14 cellular contexts compared by ENCODE assay signal in the genomic region with DNA sequence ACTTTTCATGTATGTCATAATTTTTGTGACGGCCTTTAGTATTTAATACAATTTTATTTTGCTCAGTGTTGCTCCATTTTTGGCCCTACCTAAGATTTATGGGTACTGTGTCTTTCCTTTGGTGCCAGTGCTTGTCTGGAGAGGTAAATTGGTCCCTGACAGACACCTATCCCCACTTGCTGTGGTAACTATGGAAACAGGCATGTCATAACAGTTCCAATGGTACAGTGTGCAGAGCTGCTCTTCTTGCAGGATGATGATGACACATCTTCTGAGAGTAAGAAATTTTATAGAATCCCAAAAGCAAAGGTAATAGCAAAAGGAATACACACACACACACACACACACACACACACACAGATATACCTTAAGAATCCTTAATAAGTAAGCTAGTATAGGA.
"Had no signal": no experiment of that assay in that cellular context is flagged by ENCODE, and none has a peak within 500 bp of the region (broad histone marks: within the 10 kb centered on the region; RNA-seq: fewer than 3 reads in every experiment).

No MANE protein-coding gene starts in this region.

- H3K4me1 ChIP-seq: thyroid gland had no signal

- H3K27me3 ChIP-seq: thyroid gland had no signal

- FAIRE-seq: urothelium cell line had no signal

- ATAC-seq: activated CD8-positive, alpha-beta memory T cell treated with anti-CD3 and anti-CD28 coated beads, Interleukin-2, amount 10 ng/mL, durations not matched to agents 7 days and 5 days; activated naive CD4-positive, alpha-beta T cell treated with anti-CD3 and anti-CD28 coated beads, Interleukin-2, amount 50 U/mL, for 72 hours; left colon; naive thymus-derived CD8-positive, alpha-beta T cell; right cardiac atrium; stimulated activated effector memory CD8-positive, alpha-beta T cell treated with anti-CD3 and anti-CD28 coated beads, Interleukin-12 subunit alpha, Interleukin-12 subunit beta, amount 100 ng/mL, for 72 hours had no signal

- DNase-seq: activated CD4-positive, alpha-beta T cell treated with anti-CD3 and anti-CD28 coated beads, Interleukin-2, amount 50 U/mL, for 48 hours; activated CD4-positive, CD25-positive, alpha-beta regulatory T cell treated with anti-CD3 and anti-CD28 coated beads, Interleukin-2, amount 50 U/mL, for 72 hours; activated CD8-positive, alpha-beta memory T cell treated with anti-CD3 and anti-CD28 coated beads, Interleukin-2, amount 10 ng/mL, durations not matched to agents 7 days and 5 days; activated effector memory CD4-positive, alpha-beta T cell treated with anti-CD3 and anti-CD28 coated beads, Interleukin-2, amount 50 U/mL, for 16 hours; activated T-cell treated with anti-CD3 and anti-CD28 coated beads, Interleukin-2, amount 50 U/mL, for 24 hours; amygdala; dermis blood vessel endothelial cell; left colon; naive thymus-derived CD8-positive, alpha-beta T cell; right cardiac atrium; thyroid gland had no signal

- H3K27ac ChIP-seq: thyroid gland had no signal

- H3K36me3 ChIP-seq: thyroid gland had no signal

- H3K9me3 ChIP-seq: thyroid gland had no signal

- H3K4me3 ChIP-seq: thyroid gland had no signal
